ENCODE assay signal across 2 cellular contexts in genomic region chr1:44603718-44604117, GRCh38.
TF ChIP-seq lines count a peak whose summit lies in the region.

No MANE protein-coding gene starts in this region.

TF ChIP-seq in SK-N-SH, 30 proteins besides CTCF, POLR2A, EP300 and RAD21 (continued from another document):
- TF ChIP-seq, protein P1, sequence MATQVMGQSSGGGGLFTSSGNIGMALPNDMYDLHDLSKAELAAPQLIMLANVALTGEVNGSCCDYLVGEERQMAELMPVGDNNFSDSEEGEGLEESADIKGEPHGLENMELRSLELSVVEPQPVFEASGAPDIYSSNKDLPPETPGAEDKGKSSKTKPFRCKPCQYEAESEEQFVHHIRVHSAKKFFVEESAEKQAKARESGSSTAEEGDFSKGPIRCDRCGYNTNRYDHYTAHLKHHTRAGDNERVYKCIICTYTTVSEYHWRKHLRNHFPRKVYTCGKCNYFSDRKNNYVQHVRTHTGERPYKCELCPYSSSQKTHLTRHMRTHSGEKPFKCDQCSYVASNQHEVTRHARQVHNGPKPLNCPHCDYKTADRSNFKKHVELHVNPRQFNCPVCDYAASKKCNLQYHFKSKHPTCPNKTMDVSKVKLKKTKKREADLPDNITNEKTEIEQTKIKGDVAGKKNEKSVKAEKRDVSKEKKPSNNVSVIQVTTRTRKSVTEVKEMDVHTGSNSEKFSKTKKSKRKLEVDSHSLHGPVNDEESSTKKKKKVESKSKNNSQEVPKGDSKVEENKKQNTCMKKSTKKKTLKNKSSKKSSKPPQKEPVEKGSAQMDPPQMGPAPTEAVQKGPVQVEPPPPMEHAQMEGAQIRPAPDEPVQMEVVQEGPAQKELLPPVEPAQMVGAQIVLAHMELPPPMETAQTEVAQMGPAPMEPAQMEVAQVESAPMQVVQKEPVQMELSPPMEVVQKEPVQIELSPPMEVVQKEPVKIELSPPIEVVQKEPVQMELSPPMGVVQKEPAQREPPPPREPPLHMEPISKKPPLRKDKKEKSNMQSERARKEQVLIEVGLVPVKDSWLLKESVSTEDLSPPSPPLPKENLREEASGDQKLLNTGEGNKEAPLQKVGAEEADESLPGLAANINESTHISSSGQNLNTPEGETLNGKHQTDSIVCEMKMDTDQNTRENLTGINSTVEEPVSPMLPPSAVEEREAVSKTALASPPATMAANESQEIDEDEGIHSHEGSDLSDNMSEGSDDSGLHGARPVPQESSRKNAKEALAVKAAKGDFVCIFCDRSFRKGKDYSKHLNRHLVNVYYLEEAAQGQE (IDR thresholded peaks at IDR 0.05; ENCODE audit: low read depth, low read length): no peak
- no peak for TF ChIP-seq GABPA (IDR thresholded peaks at IDR 0.05; ENCODE audit: low read depth)
TF ChIP-seq in SK-N-SH: peak in this region for 0.

TF ChIP-seq in SK-N-SH treated with all-trans-retinoic acid at 6 μM for 48 hours, 23 proteins besides CTCF, POLR2A, EP300 and RAD21 (continued from another document):
- TF ChIP-seq CSRNP3 (CRISPR knock-in tag; IDR thresholded peaks at IDR 0.05): no peak
- no peak for TF ChIP-seq TCF4 (CRISPR knock-in tag; IDR thresholded peaks at IDR 0.05; ENCODE audit: borderline replicate concordance)
- TF ChIP-seq ZNF70 (CRISPR knock-in tag; IDR thresholded peaks at IDR 0.05): no peak
- TF ChIP-seq ZFP30 (CRISPR knock-in tag; IDR thresholded peaks at IDR 0.05): no peak
- TF ChIP-seq ESRRG (CRISPR knock-in tag; IDR thresholded peaks at IDR 0.05): no peak
